In the genomic region with DNA sequence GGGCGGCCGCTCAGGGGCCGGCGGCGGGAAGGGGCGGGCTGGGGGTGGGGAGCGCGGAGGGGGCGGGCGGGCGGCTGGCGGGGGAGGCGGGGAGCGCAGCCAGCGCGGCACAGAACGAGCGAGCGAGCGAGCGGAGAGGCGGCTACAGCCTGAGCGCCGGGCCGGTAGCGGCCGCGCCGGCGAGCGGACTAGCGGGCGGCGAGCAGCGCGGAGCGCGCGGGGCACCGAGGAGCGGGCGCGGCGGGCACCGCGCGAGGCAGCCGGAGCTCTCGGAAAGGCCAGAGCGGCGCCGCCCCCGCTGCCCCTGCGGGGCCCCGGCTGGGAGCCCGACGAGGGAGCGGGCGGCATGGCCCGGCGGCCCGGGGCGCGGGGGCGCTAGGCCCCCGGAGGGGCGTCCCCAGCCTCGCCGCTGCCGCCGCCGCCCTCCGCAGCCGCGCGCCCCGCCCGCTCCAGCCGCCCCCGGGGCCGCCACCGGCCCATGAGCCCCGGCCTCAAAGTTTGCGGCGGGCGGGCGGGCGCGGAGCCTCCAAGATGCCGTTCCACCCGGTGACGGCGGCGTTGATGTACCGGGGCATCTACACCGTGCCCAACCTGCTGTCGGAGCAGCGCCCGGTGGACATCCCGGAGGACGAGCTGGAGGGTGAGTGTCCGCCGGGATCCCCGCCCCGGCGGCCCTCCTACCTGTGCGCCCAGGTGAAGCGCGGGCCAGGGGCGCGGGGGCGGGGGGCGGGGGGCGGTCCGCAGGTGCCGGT, we compare ENCODE assay signal across 2 cellular contexts.
TF ChIP-seq lines count a peak whose summit lies in the region.

CABP7 (plus strand) TSS at position 110 of the 752 bp plus-strand sequence; CDS start at position 532, 422 bp downstream.

TF ChIP-seq in endothelial cell of umbilical vein, 7 proteins besides CTCF, POLR2A, EP300 and RAD21 (continued from another document):
- TF ChIP-seq EZH2 (IDR thresholded peaks at IDR 0.05; ENCODE audit: borderline replicate concordance, low read depth, low read length, severe bottlenecking), result peak; percentile 43

TF ChIP-seq in GM12891, 5 proteins besides CTCF, POLR2A, EP300 and RAD21 (continued from another document):
- TF ChIP-seq SPI1 (IDR thresholded peaks at IDR 0.05; ENCODE audit: low read depth, low read length), result no peak
- no peak for TF ChIP-seq TAF1 (IDR thresholded peaks at IDR 0.05; ENCODE audit: low read depth, low read length)
- TF ChIP-seq POU2F2 (IDR thresholded peaks at IDR 0.05; ENCODE audit: low read depth, low read length), result no peak
